Comparison of ENCODE assay signal across 1 cellular context in genomic region chr2:64352292-64352691, GRCh38.
TF ChIP-seq lines count a peak whose summit lies in the region.

No MANE protein-coding gene starts in this region.

TF ChIP-seq in HepG2, 621 proteins besides CTCF, POLR2A, EP300 and RAD21 (continued from another document):
- TF ChIP-seq, protein P1, sequence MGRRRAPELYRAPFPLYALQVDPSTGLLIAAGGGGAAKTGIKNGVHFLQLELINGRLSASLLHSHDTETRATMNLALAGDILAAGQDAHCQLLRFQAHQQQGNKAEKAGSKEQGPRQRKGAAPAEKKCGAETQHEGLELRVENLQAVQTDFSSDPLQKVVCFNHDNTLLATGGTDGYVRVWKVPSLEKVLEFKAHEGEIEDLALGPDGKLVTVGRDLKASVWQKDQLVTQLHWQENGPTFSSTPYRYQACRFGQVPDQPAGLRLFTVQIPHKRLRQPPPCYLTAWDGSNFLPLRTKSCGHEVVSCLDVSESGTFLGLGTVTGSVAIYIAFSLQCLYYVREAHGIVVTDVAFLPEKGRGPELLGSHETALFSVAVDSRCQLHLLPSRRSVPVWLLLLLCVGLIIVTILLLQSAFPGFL (CRISPR knock-in tag; IDR thresholded peaks at IDR 0.05) = no peak
- TF ChIP-seq ZNF670 (CRISPR knock-in tag; IDR thresholded peaks at IDR 0.05; ENCODE audit: borderline replicate concordance) = no peak
